In genomic region chr10:43696909-43697499, GRCh38 we compare ENCODE assay signal across 18 cellular contexts. TPM values are rescaled to one million over a fixed set of nuclear protein-coding genes. Genes with fewer than 3 reads are reported as not detected.
A peak's percentile ranks its signal among the peaks of the same experiment; 100 is the strongest.
DNase-seq lines count a peak whose midpoint lies in the region; ATAC-seq, FAIRE-seq and TF ChIP-seq lines count a peak whose summit lies in the region.
"Had no signal": no experiment of that assay in that cellular context is flagged by ENCODE, and none has a peak within 500 bp of the region (broad histone marks: within the 10 kb centered on the region; RNA-seq: fewer than 3 reads in every experiment).

No MANE protein-coding gene starts in this region.

- no peak for FAIRE-seq in H1 (lab: Jason Lieb, UNC)
- FAIRE-seq: A204.1, GM12878, GM18507 had no signal

- H3K4ac ChIP-seq in IMR-90 (ENCODE audit: low read depth, low read length) (no peak overlapping the region), H1 (replicated peaks; ENCODE audit: insufficient read length, low read depth, low read length) (peak overlapping the region; percentile 27)

- H3K9me3 ChIP-seq in heart right ventricle, result no peaks in the 10 kb centered on the region
- no peaks in the 10 kb centered on the region for H3K9me3 ChIP-seq in IMR-90 (ENCODE audit: control insufficient read depth, insufficient read depth, low read length)
- no peaks in the 10 kb centered on the region for H3K9me3 ChIP-seq in H1 (ENCODE audit: insufficient read depth in 2 of 2, low read depth in 1 of 2, low read length in 1 of 2)
- no peaks in the 10 kb centered on the region for H3K9me3 ChIP-seq in gastrocnemius medialis

- H4K8ac ChIP-seq in IMR-90 (ENCODE audit: low read depth in 2 of 2, low read length in 2 of 2) (no peak overlapping the region), H1 (ENCODE audit: extremely low read depth, insufficient read depth, low read length) (no peak overlapping the region)

- no peak for TF ChIP-seq EP300 in H1 (IDR thresholded peaks at IDR 0.05; ENCODE audit: borderline replicate concordance in 1 of 2, low read depth in 2 of 2, low read length in 2 of 2)

- H2BK15ac ChIP-seq in IMR-90 (ENCODE audit: low read depth, low read length) (no peak overlapping the region), H1 (ENCODE audit: low read length) (no peak overlapping the region)

- TF ChIP-seq RAD21 in IMR-90 (IDR thresholded peaks at IDR 0.05; ENCODE audit: low read length) (no peak), H1 (IDR thresholded peaks at IDR 0.05 in 1 of 2, conservative IDR thresholded peaks at IDR 0.05 in 1 of 2; ENCODE audit: low read depth in 2 of 2, low read length in 2 of 2) (no peak)

- H3K56ac ChIP-seq in IMR-90 (ENCODE audit: extremely low read depth, insufficient read depth, low read length) (no peak overlapping the region), H1 (replicated peaks; ENCODE audit: insufficient read length, low read depth, low read length) (peak overlapping the region; percentile 60)

- H3K4me2 ChIP-seq in IMR-90 (ENCODE audit: low read depth, low read length) (no peak overlapping the region), H1 (ENCODE audit: insufficient read depth in 1 of 2, low read depth in 2 of 2, low read length in 2 of 2) (no peak overlapping the region)

- ATAC-seq in heart right ventricle (peak in 7 of 8 donors; percentile 28 to 84 (median 61)), IMR-90 (ENCODE audit: low read depth) (no peak), gastrocnemius medialis (peak; percentile 49 to 73), GM21447 (IDR thresholded peaks at IDR 0.05; ENCODE audit: unreplicated experiment) (no peak)
- ATAC-seq: GM12878 had no signal

- dilution Hi-C loops in IMR-90 (cut with HindIII; ENCODE audit: low sequenced_read_pairs, unreplicated experiment), result no loop called here

- WGBS in heart right ventricle, 2 donors, result 70 to 75% methylated on average over 11 of the region's 11 CpGs
- 80% methylated on average over 1 of the region's 11 CpGs; no CpG with 5 or more reads in 1 of the 2 experiments for WGBS in IMR-90 (ENCODE audit: extremely low coverage in 2 of 2, insufficient read length in 1 of 2), 2 experiments
- 86% methylated on average over 11 of the region's 11 CpGs; no CpG with 5 or more reads in 1 of the 2 experiments for WGBS in H1 (ENCODE audit: extremely low coverage in 1 of 2, insufficient coverage in 1 of 2, insufficient read length in 1 of 2, insufficient replicate concordance in 2 of 2, low coverage in 1 of 2, low lambda C conversion rate in 2 of 2, missing lambda C conversion rate in 1 of 2), 2 experiments

- H3K27me3 ChIP-seq in heart right ventricle (no peaks in the 10 kb centered on the region), IMR-90 (ENCODE audit: control insufficient read depth, insufficient read depth, low read length) (no peaks in the 10 kb centered on the region), H1 (replicated peaks in 1 of 4; ENCODE audit: control insufficient read depth in 3 of 4, extremely low read depth in 1 of 4, insufficient read depth in 3 of 4, low read length in 3 of 4) (0 out of 7 replicates have a peak, but pooled peaks cover 0 to 8% (median 0%) of the 10 kb centered on the region in 4 experiments), gastrocnemius medialis (no peaks in the 10 kb centered on the region)

- peak in 1 of 2 donors; percentile 61 for DNase-seq in heart right ventricle
- no peak for DNase-seq in cardiac septum (ENCODE audit: low spot score)
- DNase-seq in IMR-90, result no peak
- DNase-seq in H1 (ENCODE audit: low read depth in 1 of 2, low spot score in 2 of 2), result no peak
- no peak for DNase-seq in gastrocnemius medialis
- DNase-seq in NCI-H524 treated with DMSO at 0.1 percent for 48 hours (lab: John Stamatoyannopoulos, UW), result no peak
- DNase-seq: C1 segment of cervical spinal cord; Calu3; CD4-positive, alpha-beta T cell; DMS 273 treated with DMSO at 0.1 percent for 48 hours; DMS79; GM23248; H7 had no signal

- H4K91ac ChIP-seq in IMR-90 (ENCODE audit: insufficient read depth, low read depth, low read length) (no peak overlapping the region), H1 (replicated peaks; ENCODE audit: insufficient read length, low read length) (no peak overlapping the region)

- peaks cover 8% of the 10 kb centered on the region; the same call in 1 of the 2 replicates for H3K23me2 ChIP-seq in H1 (ENCODE audit: low read depth, low read length)

- no peak for TF ChIP-seq CTCF in heart right ventricle (IDR thresholded peaks at IDR 0.05)
- TF ChIP-seq CTCF in IMR-90 (conservative IDR thresholded peaks at IDR 0.05; ENCODE audit: low read depth, low read length), result no peak
- TF ChIP-seq CTCF in H1 (IDR thresholded peaks at IDR 0.05; ENCODE audit: control extremely low read depth in 1 of 3, insufficient read depth in 1 of 3, low read depth in 1 of 3, low read length in 3 of 3), result no peak
- no peak for TF ChIP-seq CTCF in gastrocnemius medialis (IDR thresholded peaks at IDR 0.05 in 4 of 5, conservative IDR thresholded peaks at IDR 0.05 in 1 of 5)

- no peaks in the 10 kb centered on the region for H3K79me2 ChIP-seq in H1 (ENCODE audit: control insufficient read depth in 1 of 2, insufficient read depth in 2 of 2, low read length in 2 of 2)

- H3K9ac ChIP-seq in IMR-90 (ENCODE audit: low read depth, low read length), result no peak overlapping the region
- no peak overlapping the region for H3K9ac ChIP-seq in H1 (replicated peaks in 1 of 4; ENCODE audit: extremely low read depth in 1 of 4, low read depth in 3 of 4, low read length in 3 of 4)
- H3K9ac ChIP-seq: GM23248 had no signal

- TF ChIP-seq POLR2A in IMR-90 (IDR thresholded peaks at IDR 0.05; ENCODE audit: low read depth, low read length), result no peak
- TF ChIP-seq POLR2A in H1 (IDR thresholded peaks at IDR 0.05; ENCODE audit: control extremely low read depth in 1 of 2, low read depth in 2 of 2, low read length in 2 of 2), result no peak
- TF ChIP-seq POLR2A in gastrocnemius medialis (IDR thresholded peaks at IDR 0.05), result no peak

- intact Hi-C loops in heart right ventricle (cut with DNase I), result loop anchor here in 6 of 10 donors (5.0 to 10.0 kb wide), 9 partner anchors 55 to 348 kb away; no protein-coding TSS in a partner anchor
- intact Hi-C loops in cardiac septum (cut with DNase I), result no loop called here
- intact Hi-C loops in IMR-90 (cut with micrococcal nuclease), result loop anchor here (10.0 kb wide), 2 partner anchors 208 to 488 kb away; no protein-coding TSS in a partner anchor
- intact Hi-C loops in gastrocnemius medialis (cut with DNase I; ENCODE audit: low total_unique reads), result loop anchor here (10.0 kb wide), 1 partner anchor 88 kb away; no protein-coding TSS in a partner anchor

- in situ Hi-C loops in IMR-90 (cut with MboI; ENCODE audit: low sequenced_read_pairs), result no loop called here
- in situ Hi-C loops in gastrocnemius medialis (cut with MboI; ENCODE audit: low sequenced_read_pairs in 4 of 4), result loop anchor here in 2 of 4 donors (25.0 kb wide), 2 partner anchors 340 to 365 kb away; no protein-coding TSS in a partner anchor

- peak overlapping the region in 7 of 10 donors; percentile 15 to 67 (median 59) for H3K27ac ChIP-seq in heart right ventricle
- no peak overlapping the region for H3K27ac ChIP-seq in IMR-90 (ENCODE audit: insufficient read depth, low read length)
- no peak overlapping the region for H3K27ac ChIP-seq in H1 (ENCODE audit: low read depth, low read length)
- peak overlapping the region in 3 of 4 donors; percentile 34 to 49 (median 35) for H3K27ac ChIP-seq in gastrocnemius medialis
- H3K27ac ChIP-seq: GM23248, HL-60 had no signal

- POLR2A ChIA-PET in IMR-90 (lab: Charles Lee; ENCODE audit: unreplicated experiment), result no interaction called here
- POLR2A ChIA-PET in H1 (lab: Charles Lee; ENCODE audit: partially characterized antibody), result no interaction called here

- no peaks in the 10 kb centered on the region for H3K36me3 ChIP-seq in heart right ventricle
- no peaks in the 10 kb centered on the region for H3K36me3 ChIP-seq in IMR-90 (ENCODE audit: control insufficient read depth, insufficient read depth, low read length)
- H3K36me3 ChIP-seq in H1 (ENCODE audit: control insufficient read depth in 2 of 4, insufficient read depth in 4 of 4, low read length in 3 of 4), result no peaks in the 10 kb centered on the region
- no peaks in the 10 kb centered on the region for H3K36me3 ChIP-seq in gastrocnemius medialis

- no TSS peak for BruUV-seq in IMR-90 (replicated peaks; lab: Mats Ljungman, UMichigan)

- H3K23ac ChIP-seq in IMR-90 (ENCODE audit: low read depth, low read length) (no peak overlapping the region), H1 (ENCODE audit: insufficient read length) (no peak overlapping the region)

- CTCF ChIA-PET in IMR-90 (lab: Yijun Ruan, JAX), result no interaction called here
- CTCF ChIA-PET in H1 (lab: Charles Lee; ENCODE audit: partially characterized antibody), result interaction anchor here (0.7 to 2.0 kb wide), 2 partner anchors 13 to 290 kb away, joined by 3 to 6 read pairs; no protein-coding TSS in a partner anchor

- no peaks in the 10 kb centered on the region for H3K79me1 ChIP-seq in IMR-90 (ENCODE audit: low read depth in 1 of 2, low read length in 2 of 2)
- no peaks in the 10 kb centered on the region for H3K79me1 ChIP-seq in H1 (ENCODE audit: low read depth, low read length)

- no peak overlapping the region for H3K4me3 ChIP-seq in heart right ventricle
- no peak overlapping the region for H3K4me3 ChIP-seq in IMR-90 (ENCODE audit: insufficient read depth, low read depth, low read length)
- H3K4me3 ChIP-seq in H1 (ENCODE audit: extremely low read depth in 1 of 4, insufficient read depth in 2 of 4, low read depth in 3 of 4, low read length in 4 of 4), result no peak overlapping the region
- no peak overlapping the region for H3K4me3 ChIP-seq in gastrocnemius medialis
- H3K4me3 ChIP-seq: GM12878, GM23248 had no signal

- H2AK5ac ChIP-seq in IMR-90 (ENCODE audit: low read depth, low read length) (no peak overlapping the region), H1 (ENCODE audit: low read depth, low read length) (no peak overlapping the region)

- H3K18ac ChIP-seq in IMR-90 (ENCODE audit: low read depth, low read length), result no peak overlapping the region
- H3K18ac ChIP-seq in H1 (ENCODE audit: extremely low read depth, low read length), result no peak overlapping the region

- H2AK9ac ChIP-seq in IMR-90 (replicated peaks; ENCODE audit: low read depth, low read length, poor library complexity), result peak overlapping the region; percentile 58

- peaks cover 6% of the 10 kb centered on the region; the same call in 1 of the 2 replicates for H3K9me1 ChIP-seq in IMR-90 (ENCODE audit: insufficient read depth, low read length)

- no peak overlapping the region for H2BK120ac ChIP-seq in IMR-90 (ENCODE audit: low read depth, low read length)
- H2BK120ac ChIP-seq in H1 (replicated peaks; ENCODE audit: low read depth, low read length), result no peak overlapping the region

- no peak overlapping the region for H2BK12ac ChIP-seq in H1 (ENCODE audit: low read depth, low read length)

- H4K5ac ChIP-seq in IMR-90 (ENCODE audit: low read depth, low read length) (no peak overlapping the region), H1 (ENCODE audit: insufficient read length, low read depth, low read length) (no peak overlapping the region)

- no peaks in the 10 kb centered on the region for H4K20me1 ChIP-seq in IMR-90 (ENCODE audit: insufficient read depth, low read length)
- peaks cover 0 to 8% of the 10 kb centered on the region in 2 experiments for H4K20me1 ChIP-seq in H1 (replicated peaks in 1 of 2; ENCODE audit: control insufficient read depth in 1 of 2, insufficient read depth in 2 of 2, low read length in 2 of 2)

- H2BK20ac ChIP-seq in IMR-90 (ENCODE audit: low read depth, low read length), result no peak overlapping the region
- no peak overlapping the region for H2BK20ac ChIP-seq in H1 (ENCODE audit: low read length)

- H2AFZ ChIP-seq in IMR-90 (replicated peaks; ENCODE audit: low read length, poor library complexity) (no peak overlapping the region), H1 (ENCODE audit: low read length) (no peak overlapping the region)
- H2AFZ ChIP-seq: GM23248 had no signal

- H2BK5ac ChIP-seq in IMR-90 (ENCODE audit: low read depth, low read length, poor library complexity, severe bottlenecking) (peak overlapping the region; percentile 47), H1 (ENCODE audit: low read depth, low read length) (no peak overlapping the region)

- H3K14ac ChIP-seq in IMR-90 (replicated peaks; ENCODE audit: low read depth, low read length) (no peak overlapping the region), H1 (ENCODE audit: insufficient read length) (no peak overlapping the region)

- peaks cover 10 to 76% (median 34%) of the 10 kb centered on the region in 9 donors for H3K4me1 ChIP-seq in heart right ventricle
- peaks cover 6% of the 10 kb centered on the region; the same call in 1 of the 2 replicates for H3K4me1 ChIP-seq in IMR-90 (ENCODE audit: control insufficient read depth, insufficient read depth, low read length)
- no peaks in the 10 kb centered on the region for H3K4me1 ChIP-seq in H1 (replicated peaks in 1 of 4; ENCODE audit: control insufficient read depth in 3 of 4, insufficient read depth in 4 of 4, low read length in 3 of 4)
- H3K4me1 ChIP-seq in gastrocnemius medialis, result no peaks in the 10 kb centered on the region

RNA-seq across cellular contexts. Expression of gene ZNF32, which starts 48.3 kb away (rescaled TPM):
- 10 to 100 TPM; 34.4 to 52.3 (median 41.6) TPM for total RNA-seq in heart right ventricle
- polyA plus RNA-seq in heart right ventricle, result 10 to 100 TPM; 44.9 to 73.8 TPM
- 38.1 TPM for total RNA-seq in cardiac septum
- 21.4 and 31.2 TPM in 2 replicates for total RNA-seq in IMR-90 (2012; rRNA removed)
- polyA plus RNA-seq in IMR-90 (2012; rRNA removed), result 26.4 and 30.1 TPM in 2 replicates
- polyA plus RNA-seq in IMR-90 (2012; cell fraction: cytosol; rRNA removed), result 9.1 and 20.2 TPM in 2 replicates
- polyA plus RNA-seq in IMR-90 (2012; cell fraction: nucleus; rRNA removed; ENCODE audit: low replicate concordance), result 5.8 and 34.8 TPM in 2 replicates
- 21.7 and 22.5 TPM in 2 replicates for total RNA-seq in H1 (2021; fragmentation: NEBNext Ultra II Directional; extraction: Animal tissue kit (Norgen Biotek cat#: 25700))
- 7.3 and 17.2 TPM in 2 replicates for polyA plus RNA-seq in H1 (2011; rRNA removed)
- polyA plus RNA-seq in H1 (2011; cell fraction: cytosol; rRNA removed), result 20.1 TPM
- polyA plus RNA-seq in H1 (2011; cell fraction: nucleus; rRNA removed), result 10.5 TPM
- polyA plus RNA-seq in H1 (2012, experiment 1 of 2), result 22.8 to 28.3 TPM (median 24.6 TPM) in 4 replicates
- polyA plus RNA-seq in H1 (2012, experiment 2 of 2), result 7.2 TPM
- 19.1 TPM for polyA plus RNA-seq in H1 (2013, experiment 1 of 2)
- 21.2 TPM for polyA plus RNA-seq in H1 (2013, experiment 2 of 2)
- 10.7 and 16.8 TPM in 2 replicates for polyA minus RNA-seq in H1 (2011; rRNA and poly(A)+ RNA removed)
- 5.1 TPM for polyA minus RNA-seq in H1 (2011; cell fraction: cytosol; rRNA and poly(A)+ RNA removed)
- polyA minus RNA-seq in H1 (2011; cell fraction: nucleus; rRNA and poly(A)+ RNA removed), result 10.4 TPM
- total RNA-seq in gastrocnemius medialis, result 10 to 100 TPM; 38.1 to 65.5 (median 61.5) TPM

Comparison
In these comparisons a context has a peak if more than half of its experiments do, and no peak if none do; other contexts are left out.
1. ATAC-seq: peak in heart right ventricle (7 of 8) and gastrocnemius medialis (2 of 2); none in IMR-90 (single experiment) and GM21447 (single experiment).
2. H3K27ac ChIP-seq: peak in heart right ventricle (7 of 10) and gastrocnemius medialis (3 of 4); none in IMR-90 (single experiment) and H1 (single experiment).